14 cellular contexts compared by ENCODE assay signal in genomic region chr3:170765419-170766078, GRCh38.
DNase-seq lines count a peak whose midpoint lies in the region; ATAC-seq and FAIRE-seq lines count a peak whose summit lies in the region.
"Had no signal": no experiment of that assay in that cellular context is flagged by ENCODE, and none has a peak within 500 bp of the region (broad histone marks: within the 10 kb centered on the region; RNA-seq: fewer than 3 reads in every experiment).

No MANE protein-coding gene starts in this region.

- no peaks in the 10 kb centered on the region for H3K36me3 ChIP-seq in small intestine (ENCODE audit: control insufficient read depth in 2 of 2, insufficient read depth in 2 of 2, low read length in 2 of 2)
- H3K36me3 ChIP-seq: breast epithelium had no signal

- H3K27ac ChIP-seq in small intestine (ENCODE audit: low read depth in 1 of 2, low read length in 1 of 2), result no peak overlapping the region
- H3K27ac ChIP-seq: breast epithelium, C4-2B had no signal

- H3K27me3 ChIP-seq in small intestine (ENCODE audit: control insufficient read depth in 2 of 2, insufficient read depth in 2 of 2, low read length in 2 of 2), result no peaks in the 10 kb centered on the region
- H3K27me3 ChIP-seq: breast epithelium had no signal

- H3K4me3 ChIP-seq in small intestine (ENCODE audit: low read depth in 1 of 2, low read length in 2 of 2), result no peak overlapping the region
- H3K4me3 ChIP-seq: breast epithelium had no signal

- 51 to 67% (median 51%) methylated on average over 4 of the region's 4 CpGs for WGBS in small intestine, 3 donors

- no peak for FAIRE-seq in small intestine (lab: Jason Lieb, UNC)

- H3K4me1 ChIP-seq in small intestine (ENCODE audit: control insufficient read depth in 2 of 2, insufficient read depth in 1 of 2, low read depth in 1 of 2, low read length in 1 of 2), result peaks cover 0 to 3% of the 10 kb centered on the region in 2 donors
- H3K4me1 ChIP-seq: breast epithelium had no signal

- DNase-seq in H4 (ENCODE audit: low spot score) (peak; percentile 80), SK-MEL-5 (ENCODE audit: low read depth, low spot score) (peak; percentile 96), globus pallidus (ENCODE audit: low spot score) (peak; percentile 69), small intestine (peak; percentile 80)
- DNase-seq: activated CD4-positive, alpha-beta T cell treated with anti-CD3 and anti-CD28 coated beads, Interleukin-2, amount 50 U/mL, for 4 hours; activated T-cell treated with anti-CD3 and anti-CD28 coated beads, Interleukin-2, amount 50 U/mL, for 24 hours; DND-41; effector CD4-positive, alpha-beta T cell; NCI-H1048 had no signal

- in situ Hi-C loops in SK-MEL-5 (cut with HindIII; ENCODE audit: low pct_unique_long_range_greater_than_20kb, low sequenced_read_pairs), result no loop called here

- no peaks in the 10 kb centered on the region for H3K9me3 ChIP-seq in small intestine (ENCODE audit: control insufficient read depth, low read depth)
- H3K9me3 ChIP-seq: breast epithelium had no signal

- ATAC-seq in GM18858 (IDR thresholded peaks at IDR 0.05; ENCODE audit: unreplicated experiment) (no peak), GM19397 (IDR thresholded peaks at IDR 0.05; ENCODE audit: unreplicated experiment) (no peak), HG03432 (IDR thresholded peaks at IDR 0.05; ENCODE audit: unreplicated experiment) (no peak)
